7 cellular contexts compared by ENCODE assay signal in the genomic region with DNA sequence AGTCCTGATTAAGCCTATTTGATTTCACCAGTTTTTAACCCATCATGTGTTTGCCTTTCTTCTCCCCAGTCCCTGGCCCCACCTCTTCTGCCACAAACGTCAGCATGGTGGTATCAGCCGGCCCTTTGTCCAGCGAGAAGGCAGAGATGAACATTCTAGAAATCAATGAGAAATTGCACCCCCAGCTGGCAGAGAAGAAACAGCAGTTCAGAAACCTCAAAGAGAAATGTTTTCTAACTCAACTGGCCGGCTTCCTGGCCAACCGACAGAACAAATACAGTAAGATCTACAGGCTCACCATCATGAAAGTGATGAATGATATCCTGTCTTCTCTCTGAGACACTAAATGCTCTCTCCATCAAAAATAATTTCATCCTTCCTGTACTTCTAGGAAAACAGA. TPM values are rescaled to one million over a fixed set of nuclear protein-coding genes. Genes with fewer than 3 reads are reported as not detected.
DNase-seq lines count a peak whose midpoint lies in the region; ATAC-seq and TF ChIP-seq lines count a peak whose summit lies in the region.
"Not testable (repeated sequence)": the region's sequence is repeated elsewhere in the genome, so short reads cannot be mapped to it uniquely, and the experiment has no call there.

No MANE protein-coding gene starts in this region.

- CTCF ChIA-PET in SK-N-SH (lab: Yijun Ruan, JAX), result not testable (repeated sequence)

- H3K4me2 ChIP-seq in SK-N-SH, smooth muscle cell: not testable (repeated sequence)

- not testable (repeated sequence) for H4K20me1 ChIP-seq in SK-N-SH (ENCODE audit: insufficient read depth); smooth muscle cell (ENCODE audit: low read depth)

- H3F3A ChIP-seq in SK-N-SH (replicated peaks; ENCODE audit: insufficient read depth); smooth muscle cell (ENCODE audit: low read depth): not testable (repeated sequence)

- not testable (repeated sequence) for H2AFZ ChIP-seq in SK-N-SH (ENCODE audit: low read depth); smooth muscle cell (ENCODE audit: low read depth)

- not testable (repeated sequence) for H3K9ac ChIP-seq in SK-N-SH; smooth muscle cell (ENCODE audit: low read depth)

- not testable (repeated sequence) for H3K4me3 ChIP-seq in SK-N-SH (ENCODE audit: low read depth in 2 of 2, low read length in 1 of 2); smooth muscle cell

- H3K9me2 ChIP-seq in SK-N-SH, result not testable (repeated sequence)

- H3K27me3 ChIP-seq in SK-N-SH (ENCODE audit: insufficient read depth); foreskin keratinocyte; smooth muscle cell (ENCODE audit: low read depth): not testable (repeated sequence)

- H3K9me3 ChIP-seq in SK-N-SH; smooth muscle cell (replicated peaks; ENCODE audit: low read depth): not testable (repeated sequence)

- DNase-seq in HFFc6, result peak; percentile 32
- DNase-seq in SK-N-SH; activated T-helper 1 cell treated with anti-CD3 and anti-CD28 coated beads, Interleukin-12 subunit alpha, Interleukin-12 subunit beta, Interleukin-2, Interleukin-4 antibody, amounts not matched to agents 30 ng/mL and 10 ng/mL and 1 ng/mL, durations not matched to agents 14 hours and 24 hours and 36 hours (ENCODE audit: low spot score); foreskin keratinocyte; neural crest cell (ENCODE audit: low read depth, low spot score); smooth muscle cell (lab: John Stamatoyannopoulos, UW; ENCODE audit: unreplicated experiment): not testable (repeated sequence)
- DNase-seq in central memory CD4-positive, alpha-beta T cell, result peak; percentile 1

- POLR2A ChIA-PET in SK-N-SH (lab: Yijun Ruan, JAX), result not testable (repeated sequence)

- ATAC-seq in foreskin keratinocyte, result not testable (repeated sequence)

- not testable (repeated sequence) for H3K4me1 Mint-ChIP-seq in HFFc6 (ENCODE audit: low read depth); activated T-helper 1 cell treated with anti-CD3 and anti-CD28 coated beads, Interleukin-12 subunit alpha, Interleukin-12 subunit beta, Interleukin-2, Interleukin-4 antibody, amounts not matched to agents 30 ng/mL and 10 ng/mL and 1 ng/mL, durations not matched to agents 14 hours and 24 hours and 36 hours (ENCODE audit: low read depth); neural crest cell

- TF ChIP-seq CTCF in HFFc6 (IDR thresholded peaks at IDR 0.05) (peak; percentile 54), SK-N-SH (IDR thresholded peaks at IDR 0.05) (peak; percentile 35), foreskin keratinocyte (conservative IDR thresholded peaks at IDR 0.05) (peak; percentile 17), neural crest cell (conservative IDR thresholded peaks at IDR 0.05) (peak; percentile 36), smooth muscle cell (IDR thresholded peaks at IDR 0.05; ENCODE audit: borderline replicate concordance, insufficient read depth, poor library complexity, severe bottlenecking) (peak; percentile 36)

- H3K36me3 ChIP-seq in SK-N-SH (replicated peaks in 1 of 2; ENCODE audit: control insufficient read depth in 1 of 2, insufficient read depth in 2 of 2, low read length in 1 of 2); smooth muscle cell (ENCODE audit: low read depth): not testable (repeated sequence)

- not testable (repeated sequence) for H3K79me2 ChIP-seq in SK-N-SH (ENCODE audit: insufficient read depth); smooth muscle cell (ENCODE audit: low read depth)

- H3K27ac ChIP-seq in SK-N-SH (ENCODE audit: low read depth in 2 of 2, low read length in 1 of 2); foreskin keratinocyte; smooth muscle cell (ENCODE audit: low read depth): not testable (repeated sequence)

- TF ChIP-seq EP300 in SK-N-SH (IDR thresholded peaks at IDR 0.05; ENCODE audit: borderline replicate concordance in 1 of 2, low read depth in 1 of 2, low read length in 1 of 2), result not testable (repeated sequence)

- not testable (repeated sequence) for H3K27me3 Mint-ChIP-seq in HFFc6 (ENCODE audit: insufficient read depth); activated T-helper 1 cell treated with anti-CD3 and anti-CD28 coated beads, Interleukin-12 subunit alpha, Interleukin-12 subunit beta, Interleukin-2, Interleukin-4 antibody, amounts not matched to agents 30 ng/mL and 10 ng/mL and 1 ng/mL, durations not matched to agents 14 hours and 24 hours and 36 hours (ENCODE audit: insufficient read depth); neural crest cell (ENCODE audit: low read depth)

- H3K4me3 Mint-ChIP-seq in HFFc6; activated T-helper 1 cell treated with anti-CD3 and anti-CD28 coated beads, Interleukin-12 subunit alpha, Interleukin-12 subunit beta, Interleukin-2, Interleukin-4 antibody, amounts not matched to agents 30 ng/mL and 10 ng/mL and 1 ng/mL, durations not matched to agents 14 hours and 24 hours and 36 hours; neural crest cell: not testable (repeated sequence)

- not testable (repeated sequence) for H3K36me3 Mint-ChIP-seq in HFFc6 (ENCODE audit: low read depth); activated T-helper 1 cell treated with anti-CD3 and anti-CD28 coated beads, Interleukin-12 subunit alpha, Interleukin-12 subunit beta, Interleukin-2, Interleukin-4 antibody, amounts not matched to agents 30 ng/mL and 10 ng/mL and 1 ng/mL, durations not matched to agents 14 hours and 24 hours and 36 hours (ENCODE audit: low read depth); neural crest cell (ENCODE audit: low read depth)

- not testable (repeated sequence) for H3K4me1 ChIP-seq in SK-N-SH (ENCODE audit: control insufficient read depth in 1 of 2, insufficient read depth in 2 of 2, low read depth in 1 of 2, low read length in 1 of 2); foreskin keratinocyte; smooth muscle cell (ENCODE audit: low read depth)

- intact Hi-C loops in activated T-helper 1 cell treated with anti-CD3 and anti-CD28 coated beads, Interleukin-12 subunit alpha, Interleukin-12 subunit beta, Interleukin-2, Interleukin-4 antibody, amounts not matched to agents 30 ng/mL and 10 ng/mL and 1 ng/mL, durations not matched to agents 14 hours and 24 hours and 36 hours (cut with micrococcal nuclease), result not testable (repeated sequence)

- WGBS in SK-N-SH (ENCODE audit: low lambda C conversion rate), result 43% methylated on average over 2 of the region's 5 CpGs
- WGBS in smooth muscle cell (ENCODE audit: low lambda C conversion rate), result 53% methylated on average over 2 of the region's 5 CpGs

- not testable (repeated sequence) for TF ChIP-seq RAD21 in SK-N-SH (IDR thresholded peaks at IDR 0.05; ENCODE audit: low read length)

- not testable (repeated sequence) for H3K27ac Mint-ChIP-seq in HFFc6; neural crest cell (ENCODE audit: unreplicated experiment)
- H3K27ac Mint-ChIP-seq in activated T-helper 1 cell treated with anti-CD3 and anti-CD28 coated beads, Interleukin-12 subunit alpha, Interleukin-12 subunit beta, Interleukin-2, Interleukin-4 antibody, amounts not matched to agents 30 ng/mL and 10 ng/mL and 1 ng/mL, durations not matched to agents 14 hours and 24 hours and 36 hours, result peak overlapping the region; percentile 18

- H3K9me3 Mint-ChIP-seq in HFFc6; activated T-helper 1 cell treated with anti-CD3 and anti-CD28 coated beads, Interleukin-12 subunit alpha, Interleukin-12 subunit beta, Interleukin-2, Interleukin-4 antibody, amounts not matched to agents 30 ng/mL and 10 ng/mL and 1 ng/mL, durations not matched to agents 14 hours and 24 hours and 36 hours; neural crest cell: not testable (repeated sequence)

RNA-seq across cellular contexts. Expression of a gene that starts 34.3 kb away (rescaled TPM):
- total RNA-seq in HFFc6 (2021; fragmentation: NEBNext Ultra II Directional; extraction: Animal tissue kit (Norgen Biotek cat#: 25700)), result 1 to 10 TPM; 5.5 to 7.0 (median 6.0) TPM
- 13.3 and 18.7 TPM in 2 replicates for polyA plus RNA-seq in SK-N-SH (2012; rRNA removed)
- polyA plus RNA-seq in SK-N-SH (2012; cell fraction: cytosol; rRNA removed), result 6.4 and 7.3 TPM in 2 replicates
- 52.2 and 91.9 TPM in 2 replicates for polyA plus RNA-seq in SK-N-SH (2012; cell fraction: nucleus; rRNA removed)
- total RNA-seq in activated T-helper 1 cell treated with anti-CD3 and anti-CD28 coated beads, Interleukin-12 subunit alpha, Interleukin-12 subunit beta, Interleukin-2, Interleukin-4 antibody, amounts not matched to agents 30 ng/mL and 10 ng/mL and 1 ng/mL, durations not matched to agents 14 hours and 24 hours and 36 hours, result 20.1 and 20.2 TPM in 2 replicates
- total RNA-seq in foreskin keratinocyte, result 8.3 and 19.1 TPM in 2 replicates
- polyA plus RNA-seq in foreskin keratinocyte, result 4.1 and 8.5 TPM in 2 replicates
- 22.8 and 23.8 TPM in 2 replicates for total RNA-seq in neural crest cell
- 16.7 and 21.9 TPM in 2 replicates for total RNA-seq in smooth muscle cell
- 7.2 and 7.7 TPM in 2 replicates for polyA plus RNA-seq in smooth muscle cell
